In genomic region chr1:170881268-170882265, GRCh38 we compare ENCODE assay signal across 8 cellular contexts. TPM values are rescaled to one million over a fixed set of nuclear protein-coding genes. Genes with fewer than 3 reads are reported as not detected.
DNase-seq lines count a peak whose midpoint lies in the region; ATAC-seq and TF ChIP-seq lines count a peak whose summit lies in the region.
"Had no signal": no experiment of that assay in that cellular context is flagged by ENCODE, and none has a peak within 500 bp of the region (broad histone marks: within the 10 kb centered on the region; RNA-seq: fewer than 3 reads in every experiment).

No MANE protein-coding gene starts in this region.

- H3K23ac ChIP-seq in neuronal stem cell (ENCODE audit: low read depth, low read length, poor library complexity) = no peak overlapping the region

- peaks cover 12% of the 10 kb centered on the region for H3K27me3 Mint-ChIP-seq in activated CD4-positive, alpha-beta T cell treated with anti-CD3 and anti-CD28 coated beads for 36 hours
- no peaks in the 10 kb centered on the region for H3K27me3 Mint-ChIP-seq in activated CD4-positive, alpha-beta T cell treated with anti-CD3 and anti-CD28 coated beads, Interleukin-2, amount 10 ng/mL, durations not matched to agents 7 days and 5 days

- no peak overlapping the region for H3K4me2 ChIP-seq in neuronal stem cell (ENCODE audit: insufficient read depth, low read length, poor library complexity, severe bottlenecking)

- intact Hi-C loops in colonic mucosa (cut with DNase I) = loop anchor here (5.0 kb wide), 1 partner anchor 194 kb away; no protein-coding TSS in a partner anchor
- intact Hi-C loops in activated CD4-positive, alpha-beta T cell treated with anti-CD3 and anti-CD28 coated beads for 36 hours (cut with DNase I, micrococcal nuclease) = no loop called here

- H3K27me3 ChIP-seq in colonic mucosa = no peaks in the 10 kb centered on the region
- no peaks in the 10 kb centered on the region for H3K27me3 ChIP-seq in neuronal stem cell (ENCODE audit: control insufficient read depth in 3 of 3, insufficient read depth in 3 of 3, low read depth in 1 of 3, low read length in 3 of 3)

- H2AFZ ChIP-seq in neuronal stem cell (ENCODE audit: low read length) = peak overlapping the region; percentile 75

- no CpG with 5 or more reads among the region's 5 CpGs for WGBS in neuronal stem cell (ENCODE audit: extremely low coverage in 2 of 2, insufficient read length in 2 of 2, insufficient replicate concordance in 1 of 2), 2 donors

- no peaks in the 10 kb centered on the region for H3K4me1 Mint-ChIP-seq in activated CD4-positive, alpha-beta T cell treated with anti-CD3 and anti-CD28 coated beads for 36 hours
- no peaks in the 10 kb centered on the region for H3K4me1 Mint-ChIP-seq in activated CD4-positive, alpha-beta T cell treated with anti-CD3 and anti-CD28 coated beads, Interleukin-2, amount 10 ng/mL, durations not matched to agents 7 days and 5 days

- H3K9me3 Mint-ChIP-seq in activated CD4-positive, alpha-beta T cell treated with anti-CD3 and anti-CD28 coated beads for 36 hours (ENCODE audit: low read depth) = no peaks in the 10 kb centered on the region
- H3K9me3 Mint-ChIP-seq in activated CD4-positive, alpha-beta T cell treated with anti-CD3 and anti-CD28 coated beads, Interleukin-2, amount 10 ng/mL, durations not matched to agents 7 days and 5 days = no peaks in the 10 kb centered on the region

- CTCF ChIA-PET in activated CD4-positive, alpha-beta T cell treated with anti-CD3 and anti-CD28 coated beads for 36 hours (lab: Charles Lee) = interaction anchor here (0.7 kb wide), 1 partner anchor 9 kb away, joined by 3 read pairs; no protein-coding TSS in a partner anchor
- CTCF ChIA-PET in activated CD4-positive, alpha-beta T cell treated with anti-CD3 and anti-CD28 coated beads, Interleukin-2, amount 10 ng/mL, durations not matched to agents 7 days and 5 days (lab: Charles Lee) = no interaction called here

- no peaks in the 10 kb centered on the region for H3K9me3 ChIP-seq in colonic mucosa
- H3K9me3 ChIP-seq in neuronal stem cell (replicated peaks in 1 of 2; ENCODE audit: control insufficient read depth in 2 of 2, insufficient read depth in 1 of 2, low read depth in 1 of 2, low read length in 2 of 2) = no peaks in the 10 kb centered on the region

- no peak overlapping the region for H2BK120ac ChIP-seq in neuronal stem cell (ENCODE audit: low read depth, low read length)

- H3K79me1 ChIP-seq in neuronal stem cell (ENCODE audit: low read depth, low read length) = no peaks in the 10 kb centered on the region

- H3K36me3 ChIP-seq in colonic mucosa = no peaks in the 10 kb centered on the region
- H3K36me3 ChIP-seq in neuronal stem cell (replicated peaks in 1 of 2; ENCODE audit: control insufficient read depth in 2 of 2, insufficient read depth in 2 of 2, low read length in 2 of 2) = no peaks in the 10 kb centered on the region

- H3K27ac Mint-ChIP-seq in activated CD4-positive, alpha-beta T cell treated with anti-CD3 and anti-CD28 coated beads for 36 hours = no peak overlapping the region
- no peak overlapping the region for H3K27ac Mint-ChIP-seq in activated CD4-positive, alpha-beta T cell treated with anti-CD3 and anti-CD28 coated beads, Interleukin-2, amount 10 ng/mL, durations not matched to agents 7 days and 5 days

- peak; percentile 25 for DNase-seq in NCI-H1105 (lab: John Stamatoyannopoulos, UW)
- DNase-seq in colonic mucosa = peak; percentile 27
- DNase-seq in neuronal stem cell (ENCODE audit: low spot score) = peak; percentile 24
- DNase-seq in activated CD4-positive, alpha-beta T cell treated with anti-CD3 and anti-CD28 coated beads for 36 hours = no peak
- DNase-seq in UCSD-AML1 (lab: John Stamatoyannopoulos, UW; ENCODE audit: unreplicated experiment) = no peak
- DNase-seq in activated CD4-positive, alpha-beta T cell treated with anti-CD3 and anti-CD28 coated beads, Interleukin-2, amount 10 ng/mL, durations not matched to agents 7 days and 5 days = no peak

- peaks cover 7% of the 10 kb centered on the region for H3K4me1 ChIP-seq in colonic mucosa
- H3K4me1 ChIP-seq in neuronal stem cell (ENCODE audit: control insufficient read depth in 2 of 2, insufficient read depth in 1 of 2, low read depth in 1 of 2, low read length in 2 of 2) = no peaks in the 10 kb centered on the region

- no peak overlapping the region for H2BK5ac ChIP-seq in neuronal stem cell (ENCODE audit: low read length)

- no peak overlapping the region for H4K8ac ChIP-seq in neuronal stem cell (ENCODE audit: low read depth, low read length)

- H2BK15ac ChIP-seq in neuronal stem cell (ENCODE audit: low read length) = no peak overlapping the region

- H3K9ac ChIP-seq in colonic mucosa (ENCODE audit: low read depth in 2 of 2, low read length in 2 of 2) (no peak overlapping the region), neuronal stem cell (ENCODE audit: low read depth, low read length, poor library complexity) (no peak overlapping the region)

- H3K18ac ChIP-seq in neuronal stem cell (ENCODE audit: low read length) = no peak overlapping the region

- H3K4ac ChIP-seq in neuronal stem cell (ENCODE audit: low read length) = no peak overlapping the region

- POLR2A ChIA-PET in activated CD4-positive, alpha-beta T cell treated with anti-CD3 and anti-CD28 coated beads for 36 hours (lab: Charles Lee) = no interaction called here
- POLR2A ChIA-PET in activated CD4-positive, alpha-beta T cell treated with anti-CD3 and anti-CD28 coated beads, Interleukin-2, amount 10 ng/mL, durations not matched to agents 7 days and 5 days (lab: Charles Lee) = no interaction called here

- no peak overlapping the region for H3K14ac ChIP-seq in neuronal stem cell (ENCODE audit: low read length)

- H3K27ac ChIP-seq in colonic mucosa (no peak overlapping the region), neuronal stem cell (replicated peaks; ENCODE audit: low read length) (no peak overlapping the region)

- H3K4me3 ChIP-seq in colonic mucosa (no peak overlapping the region), neuronal stem cell (ENCODE audit: low read length in 2 of 2) (no peak overlapping the region)

- H4K91ac ChIP-seq in neuronal stem cell (ENCODE audit: low read depth, low read length, poor library complexity) = no peak overlapping the region

- no peak overlapping the region for H2AK5ac ChIP-seq in neuronal stem cell (ENCODE audit: low read depth, low read length)

- no peak overlapping the region for H3K4me3 Mint-ChIP-seq in activated CD4-positive, alpha-beta T cell treated with anti-CD3 and anti-CD28 coated beads for 36 hours
- no peak overlapping the region for H3K4me3 Mint-ChIP-seq in activated CD4-positive, alpha-beta T cell treated with anti-CD3 and anti-CD28 coated beads, Interleukin-2, amount 10 ng/mL, durations not matched to agents 7 days and 5 days

- peak; percentile 51 for ATAC-seq in GM18511 (IDR thresholded peaks at IDR 0.05; ENCODE audit: unreplicated experiment)
- ATAC-seq in activated CD4-positive, alpha-beta T cell treated with anti-CD3 and anti-CD28 coated beads for 36 hours = no peak

- peak; percentile 34 for TF ChIP-seq CTCF in colonic mucosa (IDR thresholded peaks at IDR 0.05)

- H3K36me3 Mint-ChIP-seq in activated CD4-positive, alpha-beta T cell treated with anti-CD3 and anti-CD28 coated beads for 36 hours (ENCODE audit: low read depth) = no peaks in the 10 kb centered on the region
- no peaks in the 10 kb centered on the region for H3K36me3 Mint-ChIP-seq in activated CD4-positive, alpha-beta T cell treated with anti-CD3 and anti-CD28 coated beads, Interleukin-2, amount 10 ng/mL, durations not matched to agents 7 days and 5 days (ENCODE audit: low read depth)

- H2BK12ac ChIP-seq in neuronal stem cell (ENCODE audit: low read length) = no peak overlapping the region

RNA-seq across cellular contexts. Expression of gene MROH9, which starts 53.8 kb away (rescaled TPM):
- not detected for total RNA-seq in colonic mucosa
- polyA plus RNA-seq in neuronal stem cell (2013, experiment 1 of 2) = not detected
- polyA plus RNA-seq in neuronal stem cell (2013, experiment 2 of 2) = not detected
- total RNA-seq in activated CD4-positive, alpha-beta T cell treated with anti-CD3 and anti-CD28 coated beads for 36 hours = not detected
- total RNA-seq in activated CD4-positive, alpha-beta T cell treated with anti-CD3 and anti-CD28 coated beads, Interleukin-2, amount 10 ng/mL, durations not matched to agents 7 days and 5 days = not detected
- total RNA-seq: T-helper 2 cell treated with Interferon-gamma antibody and Interleukin-4, amounts not matched to agents 100 ng/mL and 5 ng/mL, for 36 hours had no signal

Comparison
In these comparisons a context has a peak if more than half of its experiments do, and no peak if none do; other contexts are left out.
1. DNase-seq: peak in NCI-H1105 (single experiment), colonic mucosa (single experiment) and neuronal stem cell (single experiment); none in activated CD4-positive, alpha-beta T cell treated with anti-CD3 and anti-CD28 coated beads for 36 hours (single experiment), UCSD-AML1 (single experiment) and activated CD4-positive, alpha-beta T cell treated with anti-CD3 and anti-CD28 coated beads, Interleukin-2, amount 10 ng/mL, durations not matched to agents 7 days and 5 days (single experiment).